ENCODE assay signal across 21 cellular contexts in the genomic region with DNA sequence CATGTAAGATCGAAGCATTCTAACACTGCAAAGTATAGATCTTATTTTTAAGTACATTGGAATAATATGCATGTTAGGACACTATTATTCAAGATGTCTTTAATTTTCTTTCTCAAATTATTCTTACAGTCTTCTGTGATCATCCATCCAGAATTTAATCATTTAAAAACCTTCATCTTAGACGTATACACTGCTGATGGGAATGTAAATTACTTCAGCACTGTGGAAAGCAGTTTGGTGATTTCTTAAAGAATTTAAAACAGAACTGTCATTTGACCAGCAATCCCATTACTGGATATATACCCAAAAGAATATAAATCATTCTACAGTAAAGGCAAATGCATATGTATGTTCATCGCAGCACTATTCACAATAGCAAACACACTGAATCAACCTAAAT.
"Had no signal": no experiment of that assay in that cellular context is flagged by ENCODE, and none has a peak within 500 bp of the region (broad histone marks: within the 10 kb centered on the region; RNA-seq: fewer than 3 reads in every experiment).

No MANE protein-coding gene starts in this region.

- DNase-seq: dorsolateral prefrontal cortex; effector CD4-positive, alpha-beta T cell; foreskin fibroblast; gastrocnemius medialis; head of caudate nucleus; left cardiac atrium; left lung; mammary epithelial cell; mesendoderm; midbrain; naive thymus-derived CD4-positive, alpha-beta T cell; nucleus accumbens; stimulated activated CD4-positive, alpha-beta T cell treated with anti-CD3 and anti-CD28 coated beads, Interleukin-12 subunit alpha, Interleukin-12 subunit beta, amount 100 ng/mL, for 4 hours; stimulated activated CD4-positive, alpha-beta T cell treated with anti-CD3 and anti-CD28 coated beads, Interleukin-1b, Interleukin-23, amount 100 ng/mL, for 48 hours; stimulated activated CD4-positive, alpha-beta T cell treated with anti-CD3 and anti-CD28 coated beads, Interleukin-4, amount 100 ng/mL, for 1 hour; stimulated activated CD8-positive, alpha-beta memory T cell treated with anti-CD3 and anti-CD28 coated beads, Interleukin-4, amount 100 ng/mL, for 48 hours; stimulated activated naive CD4-positive, alpha-beta T cell; stomach; thyroid gland; trophoblast cell had no signal

- H3K4me3 Mint-ChIP-seq: naive thymus-derived CD4-positive, alpha-beta T cell; nephron had no signal

- H3K9me3 Mint-ChIP-seq: nephron had no signal
